Comparison of ENCODE assay signal across 26 cellular contexts in the genomic region with DNA sequence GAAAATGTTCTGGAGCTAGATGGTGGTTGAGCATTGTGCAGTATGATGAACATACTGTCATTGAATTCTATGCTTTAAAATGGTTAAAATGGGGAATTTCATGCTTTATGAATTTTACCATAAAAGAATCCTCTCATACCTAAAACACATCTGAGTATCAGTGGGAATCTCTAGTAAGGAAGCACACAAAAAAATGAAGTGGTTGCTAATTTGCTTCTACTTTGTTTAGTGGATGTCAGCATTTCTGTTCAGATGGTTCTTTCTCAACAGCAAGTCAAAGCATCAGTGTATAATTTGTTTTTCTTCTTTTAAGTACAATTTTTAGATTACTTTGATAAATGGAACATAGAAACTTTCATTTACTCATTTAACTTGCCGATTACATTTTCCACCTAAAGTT.
"Had no signal": no experiment of that assay in that cellular context is flagged by ENCODE, and none has a peak within 500 bp of the region (broad histone marks: within the 10 kb centered on the region; RNA-seq: fewer than 3 reads in every experiment).

No MANE protein-coding gene starts in this region.

- H3K4me3 ChIP-seq: esophagus squamous epithelium, gastrocnemius medialis, heart right ventricle, left lung, lower lobe of right lung, mucosa of descending colon had no signal

- H3K27ac ChIP-seq: epithelial cell of prostate, esophagus squamous epithelium, gastrocnemius medialis, heart right ventricle, left lung, lower lobe of right lung had no signal

- H3K9me3 ChIP-seq: esophagus squamous epithelium, gastrocnemius medialis, heart right ventricle, left lung, lower lobe of right lung, mucosa of descending colon had no signal

- FAIRE-seq: endometrium, islet of Langerhans, keratinocyte had no signal

- H3K27me3 ChIP-seq: esophagus squamous epithelium, gastrocnemius medialis, heart right ventricle, left lung had no signal

- ATAC-seq: effector memory CD8-positive, alpha-beta T cell; esophagus mucosa; gastrocnemius medialis; heart right ventricle; left cardiac atrium; left lung; left ventricle myocardium superior; lower lobe of right lung; mucosa of descending colon; naive thymus-derived CD8-positive, alpha-beta T cell had no signal

- H3K4me1 ChIP-seq: gastrocnemius medialis, heart right ventricle, left lung, lower lobe of right lung had no signal

- DNase-seq: cortex of kidney; effector CD8-positive, alpha-beta T cell; effector memory CD8-positive, alpha-beta T cell; endodermal cell; erythroblast; esophagus squamous epithelium; foreskin fibroblast; foreskin melanocyte; gastrocnemius medialis; glutamatergic neuron; head of caudate nucleus; heart right ventricle; hippocampal formation; left cardiac atrium; left lung; left ventricle myocardium superior; lower lobe of right lung; mesenchymal stem cell; mucosa of descending colon; naive B cell; naive thymus-derived CD8-positive, alpha-beta T cell had no signal
